In the genomic region with DNA sequence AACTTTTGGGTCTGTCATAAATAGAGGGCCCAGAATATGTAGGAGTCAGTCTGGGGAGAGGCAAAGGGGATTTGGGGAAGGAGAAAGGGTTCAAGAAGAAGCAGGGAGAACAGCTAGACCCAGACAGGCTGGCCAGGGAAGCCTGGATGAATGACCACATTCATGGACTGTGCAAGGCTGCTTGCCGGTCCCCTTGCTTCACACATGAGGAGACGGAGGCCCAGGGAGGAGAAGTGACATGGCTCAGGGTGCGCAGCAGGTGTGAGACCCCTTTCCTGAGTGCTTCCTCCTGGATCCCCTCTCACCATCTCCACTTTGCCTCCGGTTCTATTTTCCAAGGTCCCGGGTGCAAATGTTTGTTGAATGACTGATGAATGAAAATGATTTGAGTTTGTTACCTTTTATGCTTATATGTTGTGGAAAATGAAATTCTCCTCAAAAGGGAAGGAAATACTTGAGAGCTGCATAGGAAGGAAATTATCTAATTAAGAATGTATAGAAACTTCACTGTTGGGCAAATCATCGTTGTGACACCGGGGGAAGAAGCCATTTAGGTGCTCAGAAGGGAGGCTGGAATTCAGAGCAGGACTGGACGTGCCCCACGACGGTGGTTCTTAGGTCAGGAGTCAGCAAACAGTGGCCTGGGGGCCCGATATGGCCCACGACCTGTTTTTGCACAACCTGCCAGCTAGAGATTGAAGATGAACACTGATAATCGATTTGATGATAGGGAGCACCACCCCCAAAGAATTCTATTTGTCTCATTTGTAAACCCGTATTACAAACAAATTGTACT, we compare ENCODE assay signal across 15 cellular contexts. TPM values are rescaled to one million over a fixed set of nuclear protein-coding genes. Genes with fewer than 3 reads are reported as not detected.
DNase-seq lines count a peak whose midpoint lies in the region; ATAC-seq and TF ChIP-seq lines count a peak whose summit lies in the region.
"Had no signal": no experiment of that assay in that cellular context is flagged by ENCODE, and none has a peak within 500 bp of the region (broad histone marks: within the 10 kb centered on the region; RNA-seq: fewer than 3 reads in every experiment).

No MANE protein-coding gene starts in this region.

- H3K4me1 ChIP-seq in spleen: peaks cover 19 to 83% (median 52%) of the 10 kb centered on the region in 6 donors
- H3K4me1 ChIP-seq in effector memory CD4-positive, alpha-beta T cell (ENCODE audit: control insufficient read depth, insufficient read depth, low read length, poor library complexity, severe bottlenecking): peaks cover 9% of the 10 kb centered on the region

- peaks cover 6% of the 10 kb centered on the region for H3K36me3 Mint-ChIP-seq in activated CD8-positive, alpha-beta T cell treated with anti-CD3 and anti-CD28 coated beads, Interleukin-2, amount 10 ng/mL, durations not matched to agents 7 days and 5 days (ENCODE audit: low read depth)
- no peaks in the 10 kb centered on the region for H3K36me3 Mint-ChIP-seq in activated CD8-positive, alpha-beta T cell treated with anti-CD3 and anti-CD28 coated beads for 36 hours (ENCODE audit: low read depth)

- H3K36me3 ChIP-seq in spleen: peaks cover 0 to 3% (median 0%) of the 10 kb centered on the region in 6 donors
- no peaks in the 10 kb centered on the region for H3K36me3 ChIP-seq in effector memory CD4-positive, alpha-beta T cell (ENCODE audit: control insufficient read depth, insufficient read depth, low read length)
- H3K36me3 ChIP-seq: transverse colon had no signal

- POLR2A ChIA-PET in activated CD8-positive, alpha-beta T cell treated with anti-CD3 and anti-CD28 coated beads, Interleukin-2, amount 10 ng/mL, durations not matched to agents 7 days and 5 days (lab: Charles Lee): no interaction called here
- POLR2A ChIA-PET in activated CD8-positive, alpha-beta T cell treated with anti-CD3 and anti-CD28 coated beads for 36 hours (lab: Charles Lee): interaction anchor here (1.0 to 1.3 kb wide), 2 partner anchors 15 to 81 kb away, joined by 3 to 4 read pairs; partner anchors contain the start of gene FUS

- peaks cover 44% of the 10 kb centered on the region for H3K4me1 Mint-ChIP-seq in activated CD8-positive, alpha-beta T cell treated with anti-CD3 and anti-CD28 coated beads, Interleukin-2, amount 10 ng/mL, durations not matched to agents 7 days and 5 days (ENCODE audit: low read depth)
- peaks cover 18% of the 10 kb centered on the region for H3K4me1 Mint-ChIP-seq in activated CD8-positive, alpha-beta T cell treated with anti-CD3 and anti-CD28 coated beads for 36 hours (ENCODE audit: low read depth)

- DNase-seq in activated CD8-positive, alpha-beta T cell treated with anti-CD3 and anti-CD28 coated beads, Interleukin-2, amount 10 ng/mL, durations not matched to agents 7 days and 5 days: no peak
- DNase-seq in activated CD8-positive, alpha-beta T cell treated with anti-CD3 and anti-CD28 coated beads for 36 hours: no peak
- peak; percentile 57 for DNase-seq in NOMO-1 treated with DMSO at 0.1 percent for 48 hours (lab: John Stamatoyannopoulos, UW; ENCODE audit: unreplicated experiment)
- peak; percentile 67 for DNase-seq in cardiac septum (ENCODE audit: low spot score)
- DNase-seq in spleen: peak; percentile 80
- DNase-seq in ACHN: no peak
- DNase-seq in effector memory CD4-positive, alpha-beta T cell: no peak
- DNase-seq: NCI-H2171 treated with DMSO at 0.1 percent for 48 hours, PC-3, T1000 had no signal

- no peak for TF ChIP-seq POLR2A in spleen (IDR thresholded peaks at IDR 0.05)

- peak overlapping the region in 7 of 8 donors; percentile 28 to 92 (median 79) for H3K27ac ChIP-seq in spleen
- H3K27ac ChIP-seq in effector memory CD4-positive, alpha-beta T cell (ENCODE audit: insufficient read depth, low read length, poor library complexity, severe bottlenecking): no peak overlapping the region

- peaks cover 11% of the 10 kb centered on the region for H3K27me3 Mint-ChIP-seq in activated CD8-positive, alpha-beta T cell treated with anti-CD3 and anti-CD28 coated beads, Interleukin-2, amount 10 ng/mL, durations not matched to agents 7 days and 5 days (ENCODE audit: low read depth)
- H3K27me3 Mint-ChIP-seq in activated CD8-positive, alpha-beta T cell treated with anti-CD3 and anti-CD28 coated beads for 36 hours: no peaks in the 10 kb centered on the region

- CTCF ChIA-PET in activated CD8-positive, alpha-beta T cell treated with anti-CD3 and anti-CD28 coated beads, Interleukin-2, amount 10 ng/mL, durations not matched to agents 7 days and 5 days (lab: Charles Lee): interaction anchor here (0.8 to 1.2 kb wide), 2 partner anchors 13 to 609 kb away, joined by 3 to 4 read pairs; no protein-coding TSS in a partner anchor
- CTCF ChIA-PET in activated CD8-positive, alpha-beta T cell treated with anti-CD3 and anti-CD28 coated beads for 36 hours (lab: Charles Lee): no interaction called here

- peak overlapping the region; percentile 85 for H3K27ac Mint-ChIP-seq in activated CD8-positive, alpha-beta T cell treated with anti-CD3 and anti-CD28 coated beads, Interleukin-2, amount 10 ng/mL, durations not matched to agents 7 days and 5 days
- H3K27ac Mint-ChIP-seq in activated CD8-positive, alpha-beta T cell treated with anti-CD3 and anti-CD28 coated beads for 36 hours: no peak overlapping the region

- intact Hi-C loops in activated CD8-positive, alpha-beta T cell treated with anti-CD3 and anti-CD28 coated beads for 36 hours (cut with micrococcal nuclease): loop anchor here (10.0 kb wide), 1 partner anchor 124 kb away; no protein-coding TSS in a partner anchor
- intact Hi-C loops in cardiac septum (cut with DNase I) (no loop called here), spleen (cut with DNase I; ENCODE audit: low total_unique reads) (no loop called here)

- 24 to 41% (median 26%) methylated on average over 14 of the region's 14 CpGs for WGBS in spleen, 5 donors

- no peaks in the 10 kb centered on the region for H3K27me3 ChIP-seq in spleen (replicated peaks in 1 of 7)
- H3K27me3 ChIP-seq in effector memory CD4-positive, alpha-beta T cell (replicated peaks; ENCODE audit: control insufficient read depth, insufficient read depth, low read length, poor library complexity, severe bottlenecking): no peaks in the 10 kb centered on the region
- H3K27me3 ChIP-seq: transverse colon had no signal

- H3K9me3 ChIP-seq in spleen: no peaks in the 10 kb centered on the region
- H3K9me3 ChIP-seq in effector memory CD4-positive, alpha-beta T cell (ENCODE audit: control insufficient read depth, low read length): no peaks in the 10 kb centered on the region
- H3K9me3 ChIP-seq: transverse colon had no signal

- no peak for TF ChIP-seq CTCF in activated CD8-positive, alpha-beta T cell treated with anti-CD3 and anti-CD28 coated beads for 36 hours (IDR thresholded peaks at IDR 0.05)
- TF ChIP-seq CTCF in spleen (IDR thresholded peaks at IDR 0.05 in 8 of 11, conservative IDR thresholded peaks at IDR 0.05 in 3 of 11): no peak

- peak; percentile 47 for ATAC-seq in activated CD8-positive, alpha-beta T cell treated with anti-CD3 and anti-CD28 coated beads, Interleukin-2, amount 10 ng/mL, durations not matched to agents 7 days and 5 days
- no peak for ATAC-seq in activated CD8-positive, alpha-beta T cell treated with anti-CD3 and anti-CD28 coated beads for 36 hours
- no peak for ATAC-seq in GM19467 (IDR thresholded peaks at IDR 0.05; ENCODE audit: unreplicated experiment)
- ATAC-seq: PC-3 had no signal

- H3K4me3 Mint-ChIP-seq in activated CD8-positive, alpha-beta T cell treated with anti-CD3 and anti-CD28 coated beads, Interleukin-2, amount 10 ng/mL, durations not matched to agents 7 days and 5 days: peak overlapping the region; percentile 68
- no peak overlapping the region for H3K4me3 Mint-ChIP-seq in activated CD8-positive, alpha-beta T cell treated with anti-CD3 and anti-CD28 coated beads for 36 hours

- no peaks in the 10 kb centered on the region for H3K9me3 Mint-ChIP-seq in activated CD8-positive, alpha-beta T cell treated with anti-CD3 and anti-CD28 coated beads, Interleukin-2, amount 10 ng/mL, durations not matched to agents 7 days and 5 days (ENCODE audit: insufficient read depth)
- H3K9me3 Mint-ChIP-seq in activated CD8-positive, alpha-beta T cell treated with anti-CD3 and anti-CD28 coated beads for 36 hours: no peaks in the 10 kb centered on the region

- H3K4me3 ChIP-seq in spleen: peak overlapping the region; percentile 10 to 67 (median 36)
- H3K4me3 ChIP-seq in effector memory CD4-positive, alpha-beta T cell (ENCODE audit: insufficient read depth, low read depth, low read length, poor library complexity, severe bottlenecking): no peak overlapping the region
- H3K4me3 ChIP-seq: transverse colon had no signal

- in situ Hi-C loops in ACHN (cut with HindIII; ENCODE audit: low pct_ligation_motif_present, low pct_unique_long_range_greater_than_20kb, low sequenced_read_pairs): no loop called here

RNA-seq across cellular contexts. Expression of gene ITGAM, which starts 0.6 kb away (rescaled TPM):
- 10 to 100 TPM; 15.3 to 17.7 TPM for total RNA-seq in activated CD8-positive, alpha-beta T cell treated with anti-CD3 and anti-CD28 coated beads, Interleukin-2, amount 10 ng/mL, durations not matched to agents 7 days and 5 days
- under 1 TPM; 0.88 to 0.96 TPM for total RNA-seq in activated CD8-positive, alpha-beta T cell treated with anti-CD3 and anti-CD28 coated beads for 36 hours
- 4.8 TPM for total RNA-seq in cardiac septum
- 100 to 1,000 TPM in 2 of 7 donors, 10 to 100 TPM in 5; 38.5 to 154 (median 77.7) TPM for total RNA-seq in spleen
- polyA plus RNA-seq in spleen: 10 to 100 TPM in 2 of 3 donors, 1 to 10 TPM in 1; 4.3 to 14.9 (median 11.8) TPM
- total RNA-seq: PC-3, pulmonary artery endothelial cell had no signal
- polyA plus RNA-seq: AG04450 had no signal

RNA-seq across cellular contexts. Expression of gene PYDC1, which starts 43.4 kb away (rescaled TPM):
- total RNA-seq in activated CD8-positive, alpha-beta T cell treated with anti-CD3 and anti-CD28 coated beads, Interleukin-2, amount 10 ng/mL, durations not matched to agents 7 days and 5 days: not detected
- not detected for total RNA-seq in activated CD8-positive, alpha-beta T cell treated with anti-CD3 and anti-CD28 coated beads for 36 hours
- total RNA-seq in cardiac septum (not detected), spleen (not detected)
- polyA plus RNA-seq in spleen: 1 to 10 TPM in 1 of 3 donors, under 1 TPM in 1, not detected in 1; 0.72 to 2.7 TPM
- total RNA-seq: LHCN-M2, PC-3, pulmonary artery endothelial cell, transverse colon had no signal
- polyA plus RNA-seq: AG04450 had no signal

RNA-seq across cellular contexts. Expression of gene TRIM72, which starts 46.4 kb away (rescaled TPM):
- total RNA-seq in activated CD8-positive, alpha-beta T cell treated with anti-CD3 and anti-CD28 coated beads, Interleukin-2, amount 10 ng/mL, durations not matched to agents 7 days and 5 days: not detected
- not detected for total RNA-seq in activated CD8-positive, alpha-beta T cell treated with anti-CD3 and anti-CD28 coated beads for 36 hours
- total RNA-seq in cardiac septum (2.4 TPM), spleen (under 1 TPM in 4 of 7 donors, not detected in 3; 0.05 to 0.26 (median 0.15) TPM)
- under 1 TPM; 0.06 to 0.15 (median 0.09) TPM for polyA plus RNA-seq in spleen
- total RNA-seq: PC-3, pulmonary artery endothelial cell had no signal
- polyA plus RNA-seq: AG04450 had no signal

RNA-seq across cellular contexts. Expression of gene PYCARD, which starts 57.8 kb away (rescaled TPM):
- 10 to 100 TPM; 97.7 to 99.5 TPM for total RNA-seq in activated CD8-positive, alpha-beta T cell treated with anti-CD3 and anti-CD28 coated beads, Interleukin-2, amount 10 ng/mL, durations not matched to agents 7 days and 5 days
- 1 to 10 TPM; 5.9 to 6.1 TPM for total RNA-seq in activated CD8-positive, alpha-beta T cell treated with anti-CD3 and anti-CD28 coated beads for 36 hours
- total RNA-seq in cardiac septum (3.2 TPM), spleen (100 to 1,000 TPM in 2 of 7 donors, 10 to 100 TPM in 5; 68.0 to 135 (median 90.1) TPM)
- polyA plus RNA-seq in spleen: 100 to 1,000 TPM; 109 to 117 (median 114) TPM

Comparison
In these comparisons a context has a peak if more than half of its experiments do, and no peak if none do; other contexts are left out.
1. DNase-seq: peak in NOMO-1 treated with DMSO at 0.1 percent for 48 hours (single experiment), cardiac septum (single experiment) and spleen (single experiment); none in activated CD8-positive, alpha-beta T cell treated with anti-CD3 and anti-CD28 coated beads, Interleukin-2, amount 10 ng/mL, durations not matched to agents 7 days and 5 days (single experiment), activated CD8-positive, alpha-beta T cell treated with anti-CD3 and anti-CD28 coated beads for 36 hours (single experiment), ACHN (single experiment) and effector memory CD4-positive, alpha-beta T cell (0 of 3).